21 cellular contexts compared by ENCODE assay signal in genomic region chr9:110248361-110248760, GRCh38. TPM values are rescaled to one million over a fixed set of nuclear protein-coding genes. Genes with fewer than 3 reads are reported as not detected.
"Had no signal": no experiment of that assay in that cellular context is flagged by ENCODE, and none has a peak within 500 bp of the region (broad histone marks: within the 10 kb centered on the region; RNA-seq: fewer than 3 reads in every experiment).

No MANE protein-coding gene starts in this region.

- DNase-seq: activated CD4-positive, alpha-beta T cell treated with anti-CD3 and anti-CD28 coated beads for 48 hours; activated CD4-positive, CD25-positive, alpha-beta regulatory T cell; activated CD8-positive, alpha-beta T cell treated with anti-CD3 and anti-CD28 coated beads for 36 hours; activated gamma-delta T cell treated with Interleukin-2 at 50 U/mL for 16 hours; adrenal gland; heart left ventricle; naive thymus-derived CD8-positive, alpha-beta T cell; pancreas; stimulated activated CD4-positive, alpha-beta T cell treated with anti-CD3 and anti-CD28 coated beads, Interleukin-4, amount 100 ng/mL, for 4 hours had no signal

- H3K9me3 Mint-ChIP-seq: activated CD8-positive, alpha-beta T cell treated with anti-CD3 and anti-CD28 coated beads for 36 hours; activated naive CD4-positive, alpha-beta T cell treated with anti-CD3 and anti-CD28 coated beads, Interleukin-2, amount 50 U/mL, for 72 hours; naive thymus-derived CD8-positive, alpha-beta T cell; stimulated activated memory B cell treated with anti-CD40 and anti-IgM and Interleukin-4, amounts not matched to agents 10 μg/mL and 1 μg/mL and 100 μg/mL, for 72 hours had no signal

- H3K27ac ChIP-seq: adrenal gland, epithelial cell of prostate, gastroesophageal sphincter, heart left ventricle, pancreas, thoracic aorta had no signal

- H3K4me3 ChIP-seq: adrenal gland, gastroesophageal sphincter, heart left ventricle, pancreas, smooth muscle cell, thoracic aorta had no signal

- H3K27me3 Mint-ChIP-seq: activated CD8-positive, alpha-beta T cell treated with anti-CD3 and anti-CD28 coated beads for 36 hours; naive thymus-derived CD8-positive, alpha-beta T cell; stimulated activated memory B cell treated with anti-CD40 and anti-IgM and Interleukin-4, amounts not matched to agents 10 μg/mL and 1 μg/mL and 100 μg/mL, for 72 hours had no signal

- FAIRE-seq: pancreas had no signal

- ATAC-seq: activated CD8-positive, alpha-beta T cell treated with anti-CD3 and anti-CD28 coated beads for 36 hours; gastroesophageal sphincter; naive thymus-derived CD8-positive, alpha-beta T cell; pancreas; sciatic nerve; stimulated activated memory B cell treated with anti-CD40 and anti-IgM and Interleukin-4, amounts not matched to agents 10 μg/mL and 1 μg/mL and 100 μg/mL, for 72 hours had no signal

- H3K4me3 Mint-ChIP-seq: activated CD8-positive, alpha-beta T cell treated with anti-CD3 and anti-CD28 coated beads for 36 hours; naive thymus-derived CD8-positive, alpha-beta T cell; stimulated activated memory B cell treated with anti-CD40 and anti-IgM and Interleukin-4, amounts not matched to agents 10 μg/mL and 1 μg/mL and 100 μg/mL, for 72 hours had no signal

- H3K27me3 ChIP-seq: adrenal gland, gastroesophageal sphincter, heart left ventricle, pancreas had no signal

- H3K4me2 ChIP-seq: smooth muscle cell had no signal

- H3K9me3 ChIP-seq: adrenal gland, gastroesophageal sphincter, heart left ventricle, pancreas, thoracic aorta had no signal

- H3K27ac Mint-ChIP-seq: activated CD8-positive, alpha-beta T cell treated with anti-CD3 and anti-CD28 coated beads for 36 hours; activated naive CD4-positive, alpha-beta T cell treated with anti-CD3 and anti-CD28 coated beads, Interleukin-2, amount 50 U/mL, for 72 hours; naive thymus-derived CD8-positive, alpha-beta T cell; stimulated activated memory B cell treated with anti-CD40 and anti-IgM and Interleukin-4, amounts not matched to agents 10 μg/mL and 1 μg/mL and 100 μg/mL, for 72 hours had no signal

RNA-seq across cellular contexts. Expression of gene C9orf152, which starts 40.4 kb away (rescaled TPM):
- total RNA-seq: activated CD8-positive, alpha-beta T cell treated with anti-CD3 and anti-CD28 coated beads for 36 hours; activated naive CD4-positive, alpha-beta T cell treated with anti-CD3 and anti-CD28 coated beads, Interleukin-2, amount 50 U/mL, for 72 hours; adrenal gland; cardiac septum; dermis microvascular lymphatic vessel endothelial cell; heart left ventricle; kidney epithelial cell; mesenteric fat pad; naive thymus-derived CD8-positive, alpha-beta T cell; pulmonary artery endothelial cell; sciatic nerve; smooth muscle cell had no signal
- polyA plus RNA-seq: heart left ventricle; naive thymus-derived CD8-positive, alpha-beta T cell; smooth muscle cell had no signal
